ENCODE assay signal across 15 cellular contexts in the genomic region with DNA sequence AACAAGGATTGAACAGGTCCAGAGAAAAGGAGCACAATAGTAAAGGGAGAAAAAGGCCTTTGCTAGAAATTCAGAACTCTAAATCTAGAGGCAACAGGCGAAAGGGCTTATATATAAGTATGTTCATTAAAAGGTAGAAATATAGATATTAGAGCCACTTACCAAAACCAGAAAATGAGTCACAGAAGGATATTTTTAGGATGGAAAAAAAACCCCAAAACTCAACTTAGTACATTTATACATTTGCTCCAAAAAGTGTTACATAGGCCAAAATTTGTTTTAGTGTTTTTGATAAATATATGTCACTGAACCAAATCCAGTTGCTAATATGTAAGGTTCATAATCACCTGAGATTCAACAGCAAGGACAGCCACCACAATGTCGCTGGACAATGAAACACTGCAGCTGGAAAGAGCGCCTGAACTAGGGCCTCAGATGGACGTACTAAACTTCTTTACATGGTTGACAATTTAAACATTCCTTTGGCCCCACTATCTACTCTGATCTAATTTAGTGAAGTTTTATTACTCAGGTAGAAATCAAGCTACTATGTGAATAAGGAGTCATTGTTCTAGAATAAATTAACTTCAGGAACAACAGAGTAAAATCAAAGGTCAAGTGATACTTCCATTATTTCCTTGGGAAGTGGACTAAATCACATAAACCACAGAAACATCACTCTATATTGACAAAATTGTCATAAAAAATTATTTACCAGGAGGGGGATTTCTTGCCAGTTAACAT. TPM values are rescaled to one million over a fixed set of nuclear protein-coding genes. Genes with fewer than 3 reads are reported as not detected.
DNase-seq lines count a peak whose midpoint lies in the region; ATAC-seq and TF ChIP-seq lines count a peak whose summit lies in the region.
"Had no signal": no experiment of that assay in that cellular context is flagged by ENCODE, and none has a peak within 500 bp of the region (broad histone marks: within the 10 kb centered on the region; RNA-seq: fewer than 3 reads in every experiment).

No MANE protein-coding gene starts in this region.

- no peak for DNase-seq in stimulated activated naive CD8-positive, alpha-beta T cell treated with anti-CD3 and anti-CD28 coated beads, Interleukin-15, Interleukin-2, amounts not matched to agents 100 U/mL and 50 U/mL, for 24 hours
- DNase-seq in SJCRH30 = no peak
- no peak for DNase-seq in mucosa of descending colon
- no peak for DNase-seq in DMS153 treated with DMSO at 0.1 percent for 48 hours (lab: John Stamatoyannopoulos, UW; ENCODE audit: unreplicated experiment)
- DNase-seq in NCI-H524 treated with DMSO at 0.1 percent for 48 hours (lab: John Stamatoyannopoulos, UW) = no peak
- DNase-seq: ACHN; activated CD4-positive, alpha-beta T cell treated with anti-CD3 and anti-CD28 coated beads for 48 hours; activated T-cell treated with anti-CD3 and anti-CD28 coated beads, Interleukin-2, amount 50 U/mL, for 72 hours; NCI-H1092 treated with DMSO at 0.1 percent for 48 hours; occipital lobe; stimulated activated CD4-positive, alpha-beta T cell treated with anti-CD3 and anti-CD28 coated beads, Interleukin-12 subunit alpha, Interleukin-12 subunit beta, amount 100 ng/mL, for 4 hours had no signal

- no peak for TF ChIP-seq CTCF in mucosa of descending colon (IDR thresholded peaks at IDR 0.05)

- no peak overlapping the region for H3K4me3 ChIP-seq in SJCRH30
- no peak overlapping the region for H3K4me3 ChIP-seq in mucosa of descending colon
- H3K4me3 ChIP-seq: thoracic aorta had no signal

- H3K27ac Mint-ChIP-seq in stimulated activated naive CD8-positive, alpha-beta T cell treated with anti-CD3 and anti-CD28 coated beads, Interleukin-15, Interleukin-2, amounts not matched to agents 100 ng/mL and 50 ng/mL, for 24 hours = peak overlapping the region; percentile 60
- H3K27ac Mint-ChIP-seq: activated T-cell treated with anti-CD3 and anti-CD28 coated beads, Interleukin-2, amount 50 U/mL, for 72 hours had no signal

- no peak for ATAC-seq in stimulated activated naive CD8-positive, alpha-beta T cell treated with anti-CD3 and anti-CD28 coated beads, Interleukin-15, Interleukin-2, amounts not matched to agents 100 U/mL and 50 U/mL, for 24 hours
- ATAC-seq in mucosa of descending colon (peak; percentile 68), HG03097 (IDR thresholded peaks at IDR 0.05; ENCODE audit: low FRiP score, unreplicated experiment) (no peak), HG03469 (IDR thresholded peaks at IDR 0.05; ENCODE audit: unreplicated experiment) (no peak)

- H3K4me1 ChIP-seq in SJCRH30 (peaks cover 29% of the 10 kb centered on the region), mucosa of descending colon (ENCODE audit: low read depth) (peaks cover 28% of the 10 kb centered on the region)

- H3K4me1 Mint-ChIP-seq in stimulated activated naive CD8-positive, alpha-beta T cell treated with anti-CD3 and anti-CD28 coated beads, Interleukin-15, Interleukin-2, amounts not matched to agents 100 ng/mL and 50 ng/mL, for 24 hours (ENCODE audit: low read depth) = peaks cover 91% of the 10 kb centered on the region

- no peaks in the 10 kb centered on the region for H3K27me3 Mint-ChIP-seq in stimulated activated naive CD8-positive, alpha-beta T cell treated with anti-CD3 and anti-CD28 coated beads, Interleukin-15, Interleukin-2, amounts not matched to agents 100 ng/mL and 50 ng/mL, for 24 hours

- H3K36me3 Mint-ChIP-seq in stimulated activated naive CD8-positive, alpha-beta T cell treated with anti-CD3 and anti-CD28 coated beads, Interleukin-15, Interleukin-2, amounts not matched to agents 100 ng/mL and 50 ng/mL, for 24 hours (ENCODE audit: low read depth) = peaks cover 32% of the 10 kb centered on the region

- peak overlapping the region; percentile 53 for H3K4me3 Mint-ChIP-seq in stimulated activated naive CD8-positive, alpha-beta T cell treated with anti-CD3 and anti-CD28 coated beads, Interleukin-15, Interleukin-2, amounts not matched to agents 100 ng/mL and 50 ng/mL, for 24 hours

- intact Hi-C loops in mucosa of descending colon (cut with DNase I, micrococcal nuclease) = no loop called here

- H3K27ac ChIP-seq in SJCRH30 = peak overlapping the region; percentile 70
- H3K27ac ChIP-seq: thoracic aorta had no signal

- H3K9me3 Mint-ChIP-seq in stimulated activated naive CD8-positive, alpha-beta T cell treated with anti-CD3 and anti-CD28 coated beads, Interleukin-15, Interleukin-2, amounts not matched to agents 100 ng/mL and 50 ng/mL, for 24 hours = no peaks in the 10 kb centered on the region
- H3K9me3 Mint-ChIP-seq: activated T-cell treated with anti-CD3 and anti-CD28 coated beads, Interleukin-2, amount 50 U/mL, for 72 hours had no signal

- no peaks in the 10 kb centered on the region for H3K27me3 ChIP-seq in SJCRH30

- H3K9me3 ChIP-seq in SJCRH30 (replicated peaks) = no peaks in the 10 kb centered on the region
- no peaks in the 10 kb centered on the region for H3K9me3 ChIP-seq in mucosa of descending colon
- H3K9me3 ChIP-seq: thoracic aorta had no signal

- peaks cover 12% of the 10 kb centered on the region for H3K36me3 ChIP-seq in SJCRH30
- H3K36me3 ChIP-seq in mucosa of descending colon (ENCODE audit: low read depth) = no peaks in the 10 kb centered on the region
- H3K36me3 ChIP-seq: thoracic aorta had no signal

RNA-seq across cellular contexts. Expression of a gene that starts 10.9 kb away (rescaled TPM):
- 97.4 and 114 TPM in 2 replicates for total RNA-seq in SJCRH30 (2014; rRNA removed; shearing (Covaris generic))
- total RNA-seq in mucosa of descending colon = 10 to 100 TPM; 27.2 to 38.8 (median 36.6) TPM

RNA-seq across cellular contexts. Expression of a gene that starts 56.4 kb away (rescaled TPM):
- 0.06 TPM in 1 of 2 replicates, not detected in the other for total RNA-seq in SJCRH30 (2014; rRNA removed; shearing (Covaris generic))
- 1 to 10 TPM in 1 of 3 donors, not detected in 2; 1.4 TPM for total RNA-seq in mucosa of descending colon
- total RNA-seq: activated T-cell treated with anti-CD3 and anti-CD28 coated beads, Interleukin-2, amount 50 U/mL, for 72 hours; thoracic aorta had no signal
